ENCODE assay signal across 21 cellular contexts in genomic region chr17:79246226-79246794, GRCh38.
"Had no signal": no experiment of that assay in that cellular context is flagged by ENCODE, and none has a peak within 500 bp of the region (broad histone marks: within the 10 kb centered on the region; RNA-seq: fewer than 3 reads in every experiment).

No MANE protein-coding gene starts in this region.

- H3K4me3 Mint-ChIP-seq: activated CD4-positive, alpha-beta memory T cell treated with anti-CD3 and anti-CD28 coated beads, Interleukin-2, amount 10 ng/mL, durations not matched to agents 7 days and 5 days; activated naive CD8-positive, alpha-beta T cell treated with anti-CD3 and anti-CD28 coated beads, Interleukin-2, amount 50 U/mL, for 24 hours; activated T-cell treated with anti-CD3 and anti-CD28 coated beads, Interleukin-2, amount 50 U/mL, for 72 hours; effector memory CD8-positive, alpha-beta T cell; natural killer cell; stimulated activated naive CD8-positive, alpha-beta T cell treated with anti-CD3 and anti-CD28 coated beads, Interleukin-15, Interleukin-2, amounts not matched to agents 100 ng/mL and 50 ng/mL, for 24 hours; T-helper 1 cell treated with Interleukin-12 subunit alpha and Interleukin-12 subunit beta and Interleukin-4 antibody, amounts not matched to agents 30 μg/mL and 1 μg/mL, for 36 hours had no signal

- H3K36me3 Mint-ChIP-seq: natural killer cell had no signal

- H3K27me3 ChIP-seq: ovary, right atrium auricular region had no signal

- H3K4me1 Mint-ChIP-seq: activated CD4-positive, alpha-beta memory T cell treated with anti-CD3 and anti-CD28 coated beads, Interleukin-2, amount 10 ng/mL, durations not matched to agents 7 days and 5 days; activated naive CD8-positive, alpha-beta T cell treated with anti-CD3 and anti-CD28 coated beads, Interleukin-2, amount 50 U/mL, for 24 hours had no signal

- ATAC-seq: activated naive CD8-positive, alpha-beta T cell treated with anti-CD3 and anti-CD28 coated beads, Interleukin-2, amount 50 U/mL, for 24 hours; activated T-cell treated with anti-CD3 and anti-CD28 coated beads, Interleukin-2, amount 50 U/mL, for 72 hours; effector memory CD8-positive, alpha-beta T cell; esophagus mucosa; left ventricle myocardium superior; psoas muscle had no signal

- H3K36me3 ChIP-seq: ovary, right atrium auricular region, tibial artery had no signal

- H3K9me3 Mint-ChIP-seq: activated CD4-positive, alpha-beta memory T cell treated with anti-CD3 and anti-CD28 coated beads, Interleukin-2, amount 10 ng/mL, durations not matched to agents 7 days and 5 days; activated naive CD8-positive, alpha-beta T cell treated with anti-CD3 and anti-CD28 coated beads, Interleukin-2, amount 50 U/mL, for 24 hours; activated T-cell treated with anti-CD3 and anti-CD28 coated beads, Interleukin-2, amount 50 U/mL, for 72 hours; effector memory CD8-positive, alpha-beta T cell; natural killer cell; stimulated activated naive CD8-positive, alpha-beta T cell treated with anti-CD3 and anti-CD28 coated beads, Interleukin-15, Interleukin-2, amounts not matched to agents 100 ng/mL and 50 ng/mL, for 24 hours; T-helper 1 cell treated with Interleukin-12 subunit alpha and Interleukin-12 subunit beta and Interleukin-4 antibody, amounts not matched to agents 30 μg/mL and 1 μg/mL, for 36 hours had no signal

- H3K27ac Mint-ChIP-seq: activated CD4-positive, alpha-beta memory T cell treated with anti-CD3 and anti-CD28 coated beads, Interleukin-2, amount 10 ng/mL, durations not matched to agents 7 days and 5 days; activated naive CD8-positive, alpha-beta T cell treated with anti-CD3 and anti-CD28 coated beads, Interleukin-2, amount 50 U/mL, for 24 hours; activated T-cell treated with anti-CD3 and anti-CD28 coated beads, Interleukin-2, amount 50 U/mL, for 72 hours; effector memory CD8-positive, alpha-beta T cell; natural killer cell; stimulated activated naive CD8-positive, alpha-beta T cell treated with anti-CD3 and anti-CD28 coated beads, Interleukin-15, Interleukin-2, amounts not matched to agents 100 ng/mL and 50 ng/mL, for 24 hours; T-helper 1 cell treated with Interleukin-12 subunit alpha and Interleukin-12 subunit beta and Interleukin-4 antibody, amounts not matched to agents 30 μg/mL and 1 μg/mL, for 36 hours had no signal

- H3K27ac ChIP-seq: ovary, psoas muscle, right atrium auricular region, tibial artery had no signal

- H3K9me3 ChIP-seq: ovary, psoas muscle, right atrium auricular region had no signal

- H3K4me3 ChIP-seq: dorsolateral prefrontal cortex, ovary, psoas muscle, right atrium auricular region, tibial artery had no signal

- DNase-seq: activated CD4-positive, alpha-beta memory T cell treated with anti-CD3 and anti-CD28 coated beads, Interleukin-2, amount 10 ng/mL, durations not matched to agents 7 days and 5 days; activated CD4-positive, alpha-beta T cell treated with anti-CD3 and anti-CD28 coated beads for 4 hours; activated CD4-positive, CD25-positive, alpha-beta regulatory T cell; activated effector memory CD4-positive, alpha-beta T cell treated with Interleukin-2 at 50 U/mL for 16 hours; activated naive CD4-positive, alpha-beta T cell treated with anti-CD3 and anti-CD28 coated beads, Interleukin-2, amount 50 U/mL, for 16 hours; activated naive CD8-positive, alpha-beta T cell treated with anti-CD3 and anti-CD28 coated beads, Interleukin-2, amount 50 U/mL, for 24 hours; activated T-cell treated with anti-CD3 and anti-CD28 coated beads, Interleukin-2, amount 50 U/mL, for 72 hours; effector memory CD8-positive, alpha-beta T cell; foreskin melanocyte; hippocampal formation; left ventricle myocardium superior; midbrain; natural killer cell; ovary; tibial artery had no signal
